In the genomic region with DNA sequence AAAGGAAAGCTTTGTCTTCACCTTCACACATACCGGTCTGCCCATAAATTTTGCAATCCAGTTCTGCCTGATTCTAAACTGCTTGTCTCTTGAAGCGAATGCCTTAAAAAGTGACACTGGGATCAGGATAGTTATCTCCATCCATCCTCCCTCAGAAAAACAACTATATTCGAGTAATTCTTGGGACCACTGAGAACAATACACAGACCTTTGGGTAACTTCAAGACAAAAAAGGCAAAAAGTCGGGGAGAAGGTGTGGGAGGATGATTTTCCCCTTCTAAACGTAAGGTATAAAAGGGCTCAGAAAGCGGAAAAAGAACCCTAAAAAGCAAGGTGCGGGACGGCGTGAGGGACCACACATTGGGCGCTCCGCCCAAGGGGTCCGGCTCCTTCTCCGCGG, we compare ENCODE assay signal across 8 cellular contexts. TPM values are rescaled to one million over a fixed set of nuclear protein-coding genes. Genes with fewer than 3 reads are reported as not detected.
DNase-seq lines count a peak whose midpoint lies in the region; ATAC-seq and TF ChIP-seq lines count a peak whose summit lies in the region.
"Not testable (repeated sequence)": the region's sequence is repeated elsewhere in the genome, so short reads cannot be mapped to it uniquely, and the experiment has no call there.

No MANE protein-coding gene starts in this region.

- H3K4me3 ChIP-seq in CD4-positive, CD25-positive, alpha-beta regulatory T cell (ENCODE audit: low read depth, low read length); naive thymus-derived CD4-positive, alpha-beta T cell (ENCODE audit: low read length): not testable (repeated sequence)
- H3K4me3 ChIP-seq in HL-60 (replicated peaks; ENCODE audit: insufficient read depth, low read length): peak overlapping the region; percentile 36
- H3K4me3 ChIP-seq in choroid plexus epithelial cell (ENCODE audit: low read depth, low read length): peak overlapping the region; percentile 55
- peak overlapping the region; percentile 65 for H3K4me3 ChIP-seq in left ventricle myocardium inferior
- H3K4me3 ChIP-seq in spleen: peak overlapping the region in 5 of 8 donors; percentile 15 to 61 (median 28)

- H3K27me3 ChIP-seq in CD4-positive, CD25-positive, alpha-beta regulatory T cell (ENCODE audit: control insufficient read depth, insufficient read depth, low read length); left ventricle myocardium inferior (ENCODE audit: low read depth); naive thymus-derived CD4-positive, alpha-beta T cell (ENCODE audit: control insufficient read depth in 2 of 2, insufficient read depth in 2 of 2, low read length in 2 of 2): not testable (repeated sequence)
- H3K27me3 ChIP-seq in HL-60 (ENCODE audit: insufficient read depth, poor library complexity, severe bottlenecking) (peaks cover 18% of the 10 kb centered on the region), spleen (replicated peaks in 1 of 7) (peaks cover 0 to 44% (median 0%) of the 10 kb centered on the region in 7 donors)

- WGBS in spleen, 5 donors: 12 to 27% (median 18%) methylated on average over 4 to 6 of the region's 14 CpGs

- not testable (repeated sequence) for H3K27ac Mint-ChIP-seq in CD4-positive, CD25-positive, alpha-beta regulatory T cell; activated T-helper 1 cell treated with anti-CD3 and anti-CD28 coated beads, Interleukin-12 subunit alpha, Interleukin-12 subunit beta, Interleukin-2, Interleukin-4 antibody, amounts not matched to agents 30 ng/mL and 10 ng/mL and 1 ng/mL, durations not matched to agents 14 hours and 24 hours and 36 hours; naive thymus-derived CD4-positive, alpha-beta T cell

- POLR2A ChIA-PET in naive thymus-derived CD4-positive, alpha-beta T cell (lab: Charles Lee): not testable (repeated sequence)

- not testable (repeated sequence) for ATAC-seq in CD4-positive, CD25-positive, alpha-beta regulatory T cell (ENCODE audit: low read depth in 2 of 2); naive thymus-derived CD4-positive, alpha-beta T cell
- peak; percentile 7 for ATAC-seq in GM21723 (IDR thresholded peaks at IDR 0.05; ENCODE audit: unreplicated experiment)

- H3K4me1 ChIP-seq in CD4-positive, CD25-positive, alpha-beta regulatory T cell (ENCODE audit: control insufficient read depth, insufficient read depth, low read length, poor library complexity, severe bottlenecking): peaks cover 23% of the 10 kb centered on the region
- peaks cover 27% of the 10 kb centered on the region for H3K4me1 ChIP-seq in left ventricle myocardium inferior
- peaks cover 4 to 14% of the 10 kb centered on the region in 2 donors for H3K4me1 ChIP-seq in naive thymus-derived CD4-positive, alpha-beta T cell (ENCODE audit: control insufficient read depth in 2 of 2, insufficient read depth in 2 of 2, low read length in 2 of 2)
- peaks cover 3 to 41% (median 21%) of the 10 kb centered on the region in 6 donors for H3K4me1 ChIP-seq in spleen

- DNase-seq in CD4-positive, CD25-positive, alpha-beta regulatory T cell; HL-60 (ENCODE audit: low read depth in 1 of 2, low spot score in 1 of 2); activated T-helper 1 cell treated with anti-CD3 and anti-CD28 coated beads, Interleukin-12 subunit alpha, Interleukin-12 subunit beta, Interleukin-2, Interleukin-4 antibody, amounts not matched to agents 30 ng/mL and 10 ng/mL and 1 ng/mL, durations not matched to agents 14 hours and 24 hours and 36 hours (ENCODE audit: low spot score); choroid plexus epithelial cell (ENCODE audit: low read depth); left ventricle myocardium inferior; naive thymus-derived CD4-positive, alpha-beta T cell; spleen: not testable (repeated sequence)

- peaks cover 15 to 31% (median 19%) of the 10 kb centered on the region in 4 donors for H3K4me1 Mint-ChIP-seq in CD4-positive, CD25-positive, alpha-beta regulatory T cell
- peaks cover 21% of the 10 kb centered on the region for H3K4me1 Mint-ChIP-seq in activated T-helper 1 cell treated with anti-CD3 and anti-CD28 coated beads, Interleukin-12 subunit alpha, Interleukin-12 subunit beta, Interleukin-2, Interleukin-4 antibody, amounts not matched to agents 30 ng/mL and 10 ng/mL and 1 ng/mL, durations not matched to agents 14 hours and 24 hours and 36 hours (ENCODE audit: low read depth)
- H3K4me1 Mint-ChIP-seq in naive thymus-derived CD4-positive, alpha-beta T cell: peaks cover 7 to 31% (median 26%) of the 10 kb centered on the region in 7 donors

- peak overlapping the region in 3 of 4 donors; percentile 12 to 57 (median 50) for H3K4me3 Mint-ChIP-seq in CD4-positive, CD25-positive, alpha-beta regulatory T cell
- peak overlapping the region; percentile 63 for H3K4me3 Mint-ChIP-seq in activated T-helper 1 cell treated with anti-CD3 and anti-CD28 coated beads, Interleukin-12 subunit alpha, Interleukin-12 subunit beta, Interleukin-2, Interleukin-4 antibody, amounts not matched to agents 30 ng/mL and 10 ng/mL and 1 ng/mL, durations not matched to agents 14 hours and 24 hours and 36 hours
- peak overlapping the region; percentile 25 to 75 (median 45) for H3K4me3 Mint-ChIP-seq in naive thymus-derived CD4-positive, alpha-beta T cell

- TF ChIP-seq CTCF in HL-60 (IDR thresholded peaks at IDR 0.05; ENCODE audit: insufficient read depth, low read length); choroid plexus epithelial cell (conservative IDR thresholded peaks at IDR 0.05; ENCODE audit: low read depth, low read length); left ventricle myocardium inferior (IDR thresholded peaks at IDR 0.05; ENCODE audit: borderline replicate concordance); spleen (IDR thresholded peaks at IDR 0.05 in 8 of 11, conservative IDR thresholded peaks at IDR 0.05 in 3 of 11): not testable (repeated sequence)

- not testable (repeated sequence) for H3K36me3 Mint-ChIP-seq in CD4-positive, CD25-positive, alpha-beta regulatory T cell; activated T-helper 1 cell treated with anti-CD3 and anti-CD28 coated beads, Interleukin-12 subunit alpha, Interleukin-12 subunit beta, Interleukin-2, Interleukin-4 antibody, amounts not matched to agents 30 ng/mL and 10 ng/mL and 1 ng/mL, durations not matched to agents 14 hours and 24 hours and 36 hours (ENCODE audit: low read depth); naive thymus-derived CD4-positive, alpha-beta T cell

- TF ChIP-seq POLR2A in spleen (IDR thresholded peaks at IDR 0.05): not testable (repeated sequence)

- H3K9me3 ChIP-seq in CD4-positive, CD25-positive, alpha-beta regulatory T cell (ENCODE audit: control insufficient read depth in 2 of 2, low read length in 2 of 2); left ventricle myocardium inferior (replicated peaks); naive thymus-derived CD4-positive, alpha-beta T cell (ENCODE audit: control insufficient read depth in 2 of 3, low read length in 3 of 3); spleen: not testable (repeated sequence)

- not testable (repeated sequence) for H3K9me3 Mint-ChIP-seq in CD4-positive, CD25-positive, alpha-beta regulatory T cell; activated T-helper 1 cell treated with anti-CD3 and anti-CD28 coated beads, Interleukin-12 subunit alpha, Interleukin-12 subunit beta, Interleukin-2, Interleukin-4 antibody, amounts not matched to agents 30 ng/mL and 10 ng/mL and 1 ng/mL, durations not matched to agents 14 hours and 24 hours and 36 hours; naive thymus-derived CD4-positive, alpha-beta T cell

- H3K27ac ChIP-seq in CD4-positive, CD25-positive, alpha-beta regulatory T cell (ENCODE audit: insufficient read depth, low read length, poor library complexity, severe bottlenecking); HL-60 (replicated peaks); naive thymus-derived CD4-positive, alpha-beta T cell (ENCODE audit: low read depth, low read length); spleen: not testable (repeated sequence)
- H3K27ac ChIP-seq in left ventricle myocardium inferior (replicated peaks): peak overlapping the region; percentile 43

- not testable (repeated sequence) for H3K36me3 ChIP-seq in CD4-positive, CD25-positive, alpha-beta regulatory T cell (ENCODE audit: control insufficient read depth, insufficient read depth, low read length); left ventricle myocardium inferior; naive thymus-derived CD4-positive, alpha-beta T cell (ENCODE audit: control insufficient read depth in 2 of 3, insufficient read depth in 3 of 3, low read length in 3 of 3); spleen

- CTCF ChIA-PET in naive thymus-derived CD4-positive, alpha-beta T cell (lab: Charles Lee): not testable (repeated sequence)

- peaks cover 33% of the 10 kb centered on the region for H3K27me3 Mint-ChIP-seq in CD4-positive, CD25-positive, alpha-beta regulatory T cell
- peaks cover 30% of the 10 kb centered on the region for H3K27me3 Mint-ChIP-seq in activated T-helper 1 cell treated with anti-CD3 and anti-CD28 coated beads, Interleukin-12 subunit alpha, Interleukin-12 subunit beta, Interleukin-2, Interleukin-4 antibody, amounts not matched to agents 30 ng/mL and 10 ng/mL and 1 ng/mL, durations not matched to agents 14 hours and 24 hours and 36 hours (ENCODE audit: insufficient read depth)
- H3K27me3 Mint-ChIP-seq in naive thymus-derived CD4-positive, alpha-beta T cell: peaks cover 23 to 34% (median 31%) of the 10 kb centered on the region in 5 donors

- intact Hi-C loops in activated T-helper 1 cell treated with anti-CD3 and anti-CD28 coated beads, Interleukin-12 subunit alpha, Interleukin-12 subunit beta, Interleukin-2, Interleukin-4 antibody, amounts not matched to agents 30 ng/mL and 10 ng/mL and 1 ng/mL, durations not matched to agents 14 hours and 24 hours and 36 hours (cut with micrococcal nuclease); left ventricle myocardium inferior (cut with micrococcal nuclease); spleen (cut with DNase I; ENCODE audit: low total_unique reads): not testable (repeated sequence)
- intact Hi-C loops in naive thymus-derived CD4-positive, alpha-beta T cell (cut with micrococcal nuclease): loop anchor here in 1 of 2 donors (10.0 kb wide), 1 partner anchor 1402 kb away; no protein-coding TSS in a partner anchor

RNA-seq across cellular contexts. Expression of gene IQUB, which starts 2.1 kb away (rescaled TPM):
- total RNA-seq in CD4-positive, CD25-positive, alpha-beta regulatory T cell: not detected
- polyA plus RNA-seq in CD4-positive, CD25-positive, alpha-beta regulatory T cell: under 1 TPM in 1 of 4 donors, not detected in 3; 0.15 TPM
- 0.44 TPM in 1 of 2 replicates, not detected in the other for total RNA-seq in activated T-helper 1 cell treated with anti-CD3 and anti-CD28 coated beads, Interleukin-12 subunit alpha, Interleukin-12 subunit beta, Interleukin-2, Interleukin-4 antibody, amounts not matched to agents 30 ng/mL and 10 ng/mL and 1 ng/mL, durations not matched to agents 14 hours and 24 hours and 36 hours
- total RNA-seq in left ventricle myocardium inferior (0.38 TPM), spleen (1 to 10 TPM in 1 of 7 donors, under 1 TPM in 6; 0.16 to 1.0 (median 0.43) TPM)
- under 1 TPM in 1 of 5 experiments, not detected in 4; 0.24 TPM for total RNA-seq in naive thymus-derived CD4-positive, alpha-beta T cell
- polyA plus RNA-seq in naive thymus-derived CD4-positive, alpha-beta T cell: under 1 TPM in 1 of 2 donors, not detected in 1; 0.09 TPM
- under 1 TPM; 0.05 to 0.07 (median 0.06) TPM for polyA plus RNA-seq in spleen

RNA-seq across cellular contexts. Expression of gene NDUFA5, which starts 25.3 kb away (rescaled TPM):
- 50.3 TPM for total RNA-seq in CD4-positive, CD25-positive, alpha-beta regulatory T cell
- polyA plus RNA-seq in CD4-positive, CD25-positive, alpha-beta regulatory T cell: 10 to 100 TPM; 72.8 to 89.0 (median 80.6) TPM
- total RNA-seq in activated T-helper 1 cell treated with anti-CD3 and anti-CD28 coated beads, Interleukin-12 subunit alpha, Interleukin-12 subunit beta, Interleukin-2, Interleukin-4 antibody, amounts not matched to agents 30 ng/mL and 10 ng/mL and 1 ng/mL, durations not matched to agents 14 hours and 24 hours and 36 hours: 49.4 and 51.5 TPM in 2 replicates
- 378 TPM for total RNA-seq in left ventricle myocardium inferior
- total RNA-seq in naive thymus-derived CD4-positive, alpha-beta T cell: 10 to 100 TPM; 51.2 to 64.1 (median 62.5) TPM
- polyA plus RNA-seq in naive thymus-derived CD4-positive, alpha-beta T cell: 10 to 100 TPM; 40.8 to 97.8 TPM
- total RNA-seq in spleen: 10 to 100 TPM; 40.6 to 60.5 (median 48.8) TPM
- polyA plus RNA-seq in spleen: 10 to 100 TPM; 67.4 to 85.2 (median 76.0) TPM
